ENCODE assay signal across 11 cellular contexts in genomic region chr17:40782450-40782849, GRCh38. TPM values are rescaled to one million over a fixed set of nuclear protein-coding genes. Genes with fewer than 3 reads are reported as not detected.
"Had no signal": no experiment of that assay in that cellular context is flagged by ENCODE, and none has a peak within 500 bp of the region (broad histone marks: within the 10 kb centered on the region; RNA-seq: fewer than 3 reads in every experiment).

Gene KRT27 (minus strand): TSS chr17:40782550. CDS start chr17:40782493, 57 bp downstream.

- H3K4me2 ChIP-seq: KMS-11 had no signal

- H3K4me1 ChIP-seq: HAP-1 had no signal

- ATAC-seq: HCT116 had no signal

- DNase-seq: GM23248, H7, HFFc6, IMR-90, KBM-7 had no signal

- H3K4me3 Mint-ChIP-seq: HFFc6 had no signal

- H3K27ac Mint-ChIP-seq: HFFc6 had no signal

- FAIRE-seq: HTR-8/SVneo had no signal

- H3K27ac ChIP-seq: GM23248, KMS-11 had no signal

- H3K9me3 Mint-ChIP-seq: HFFc6 had no signal

- H2AFZ ChIP-seq: GM23248 had no signal

- H3K36me3 ChIP-seq: HAP-1 had no signal

- H3K4me3 ChIP-seq: GM23248, HAP-1 had no signal

- H3K9ac ChIP-seq: GM23248, KMS-11 had no signal

- H3K9me3 ChIP-seq: HAP-1 had no signal

RNA-seq across cellular contexts. Expression of gene KRT27, which starts in this region (rescaled TPM):
- total RNA-seq: GM23248, H4, H7, HFFc6, HT-29, IMR-90 had no signal
- polyA plus RNA-seq: GM23248, IMR-90 had no signal
